In the genomic region with DNA sequence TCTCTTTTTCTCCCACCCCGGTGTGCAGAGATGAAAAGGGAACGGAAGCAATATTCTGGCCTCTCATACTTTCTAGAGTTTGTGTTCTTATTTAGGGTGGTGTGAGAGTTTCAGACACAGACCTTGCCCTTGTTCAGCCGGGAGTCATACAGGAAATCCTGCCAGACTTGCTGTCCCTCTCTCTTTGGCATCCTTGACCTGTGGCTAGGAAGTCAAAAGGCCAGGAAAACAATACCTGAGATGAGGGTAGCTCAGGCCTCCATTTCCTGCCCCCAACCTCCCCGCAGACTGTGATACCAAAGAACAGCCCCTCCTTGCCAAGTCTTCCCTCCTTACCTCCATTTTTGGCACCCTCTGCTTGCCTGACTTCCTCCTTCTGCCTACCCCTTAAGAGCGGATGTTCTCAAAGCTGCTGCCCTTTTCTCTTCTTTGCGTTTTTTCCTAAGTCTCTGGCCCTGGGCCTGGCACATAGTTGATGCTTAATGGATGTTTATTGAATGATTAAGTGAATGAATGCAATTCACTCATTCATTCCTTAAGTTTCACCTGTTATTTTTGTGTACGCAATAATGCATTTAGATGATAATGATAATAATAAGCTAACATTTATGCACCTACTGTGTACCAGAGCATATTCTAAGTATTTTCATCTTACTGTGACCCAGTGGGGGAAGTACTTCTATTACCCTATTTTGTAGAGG, we compare ENCODE assay signal across 18 cellular contexts. TPM values are rescaled to one million over a fixed set of nuclear protein-coding genes. Genes with fewer than 3 reads are reported as not detected.
DNase-seq lines count a peak whose midpoint lies in the region; ATAC-seq and TF ChIP-seq lines count a peak whose summit lies in the region.
"Had no signal": no experiment of that assay in that cellular context is flagged by ENCODE, and none has a peak within 500 bp of the region (broad histone marks: within the 10 kb centered on the region; RNA-seq: fewer than 3 reads in every experiment).

No MANE protein-coding gene starts in this region.

- H3K4me1 Mint-ChIP-seq in IgD-negative memory B cell (peaks cover 19 to 26% (median 23%) of the 10 kb centered on the region in 3 donors), neural crest cell (peaks cover 12% of the 10 kb centered on the region)
- peaks cover 66% of the 10 kb centered on the region for H3K4me1 Mint-ChIP-seq in activated naive CD8-positive, alpha-beta T cell treated with anti-CD3 and anti-CD28 coated beads, Interleukin-2, amount 10 ng/mL, durations not matched to agents 7 days and 5 days

- H3K27ac Mint-ChIP-seq in IgD-negative memory B cell (peak overlapping the region in 2 of 3 donors; percentile 21 to 42), neural crest cell (ENCODE audit: unreplicated experiment) (peak overlapping the region; percentile 37)
- peak overlapping the region; percentile 93 for H3K27ac Mint-ChIP-seq in activated naive CD8-positive, alpha-beta T cell treated with anti-CD3 and anti-CD28 coated beads, Interleukin-2, amount 10 ng/mL, durations not matched to agents 7 days and 5 days

- DNase-seq in activated gamma-delta T cell treated with Interleukin-2 at 50 U/mL for 16 hours = peak; percentile 45
- DNase-seq in activated gamma-delta T cell (lab: John Stamatoyannopoulos, UW) = no peak
- DNase-seq in activated naive CD8-positive, alpha-beta T cell treated with anti-CD3 and anti-CD28 coated beads, Interleukin-2, amount 10 ng/mL, durations not matched to agents 7 days and 5 days = peak; percentile 51
- DNase-seq in neural crest cell (ENCODE audit: low read depth, low spot score) = no peak
- no peak for DNase-seq in DMS53 treated with DMSO at 0.1 percent for 48 hours (lab: John Stamatoyannopoulos, UW; ENCODE audit: unreplicated experiment)
- DNase-seq: activated CD4-positive, alpha-beta T cell treated with anti-CD3 and anti-CD28 coated beads for 4 hours; DMS79 treated with DMSO at 0.1 percent for 48 hours; erythroblast; head of caudate nucleus; KBM-7; kidney; NCI-H146; NCI-H446 treated with DMSO at 0.1 percent for 48 hours; stimulated activated CD4-positive, alpha-beta T cell treated with anti-CD3 and anti-CD28 coated beads, Interleukin-15, amount 100 ng/mL, for 24 hours; tibial artery had no signal

- peak; percentile 12 for ATAC-seq in activated naive CD8-positive, alpha-beta T cell treated with anti-CD3 and anti-CD28 coated beads, Interleukin-2, amount 10 ng/mL, durations not matched to agents 7 days and 5 days (ENCODE audit: low read depth)
- ATAC-seq in HG03342 (IDR thresholded peaks at IDR 0.05; ENCODE audit: unreplicated experiment) = no peak
- no peak for ATAC-seq in GM18861 (IDR thresholded peaks at IDR 0.05; ENCODE audit: unreplicated experiment)

- H3K27me3 Mint-ChIP-seq in IgD-negative memory B cell (no peaks in the 10 kb centered on the region), neural crest cell (ENCODE audit: low read depth) (no peaks in the 10 kb centered on the region)
- H3K27me3 Mint-ChIP-seq in activated naive CD8-positive, alpha-beta T cell treated with anti-CD3 and anti-CD28 coated beads, Interleukin-2, amount 10 ng/mL, durations not matched to agents 7 days and 5 days = no peaks in the 10 kb centered on the region

- no peak for TF ChIP-seq CTCF in neural crest cell (conservative IDR thresholded peaks at IDR 0.05)

- POLR2A ChIA-PET in activated naive CD8-positive, alpha-beta T cell treated with anti-CD3 and anti-CD28 coated beads, Interleukin-2, amount 10 ng/mL, durations not matched to agents 7 days and 5 days (lab: Charles Lee) = interaction anchor here (0.6 to 3.3 kb wide), 10 partner anchors 9 to 66 kb away, joined by 3 to 30 read pairs (median 6); a partner anchor contains a TSS

- H3K4me3 Mint-ChIP-seq in IgD-negative memory B cell (peak overlapping the region in 2 of 4 donors; percentile 1 to 38), neural crest cell (no peak overlapping the region)
- peak overlapping the region; percentile 48 for H3K4me3 Mint-ChIP-seq in activated naive CD8-positive, alpha-beta T cell treated with anti-CD3 and anti-CD28 coated beads, Interleukin-2, amount 10 ng/mL, durations not matched to agents 7 days and 5 days

- H3K36me3 Mint-ChIP-seq in IgD-negative memory B cell = peaks cover 3% of the 10 kb centered on the region
- H3K36me3 Mint-ChIP-seq in activated naive CD8-positive, alpha-beta T cell treated with anti-CD3 and anti-CD28 coated beads, Interleukin-2, amount 10 ng/mL, durations not matched to agents 7 days and 5 days = peaks cover 27% of the 10 kb centered on the region
- no peaks in the 10 kb centered on the region for H3K36me3 Mint-ChIP-seq in neural crest cell (ENCODE audit: low read depth)

- H3K9me3 Mint-ChIP-seq in IgD-negative memory B cell (no peaks in the 10 kb centered on the region), neural crest cell (no peaks in the 10 kb centered on the region)
- no peaks in the 10 kb centered on the region for H3K9me3 Mint-ChIP-seq in activated naive CD8-positive, alpha-beta T cell treated with anti-CD3 and anti-CD28 coated beads, Interleukin-2, amount 10 ng/mL, durations not matched to agents 7 days and 5 days

RNA-seq across cellular contexts. Expression of a gene that starts 4.6 kb away (rescaled TPM):
- polyA plus RNA-seq in IgD-negative memory B cell = 66.3 TPM
- 100 to 1,000 TPM; 782 to 938 TPM for total RNA-seq in activated naive CD8-positive, alpha-beta T cell treated with anti-CD3 and anti-CD28 coated beads, Interleukin-2, amount 10 ng/mL, durations not matched to agents 7 days and 5 days
- not detected in 2 replicates for total RNA-seq in neural crest cell

RNA-seq across cellular contexts. Expression of a gene that starts 6.9 kb away (rescaled TPM):
- polyA plus RNA-seq in IgD-negative memory B cell = not detected
- total RNA-seq in activated naive CD8-positive, alpha-beta T cell treated with anti-CD3 and anti-CD28 coated beads, Interleukin-2, amount 10 ng/mL, durations not matched to agents 7 days and 5 days = 1 to 10 TPM; 6.3 to 6.7 TPM
- not detected in 2 replicates for total RNA-seq in neural crest cell

RNA-seq across cellular contexts. Expression of a gene that starts 55.0 kb away (rescaled TPM):
- polyA plus RNA-seq in IgD-negative memory B cell = not detected
- 10 to 100 TPM; 17.3 to 25.0 TPM for total RNA-seq in activated naive CD8-positive, alpha-beta T cell treated with anti-CD3 and anti-CD28 coated beads, Interleukin-2, amount 10 ng/mL, durations not matched to agents 7 days and 5 days
- 5.0 and 5.7 TPM in 2 replicates for total RNA-seq in neural crest cell
- total RNA-seq: kidney had no signal

Comparison
In these comparisons a context has a peak if more than half of its experiments do, and no peak if none do; other contexts are left out.
1. DNase-seq: peak in activated gamma-delta T cell treated with Interleukin-2 at 50 U/mL for 16 hours (single experiment) and activated naive CD8-positive, alpha-beta T cell treated with anti-CD3 and anti-CD28 coated beads, Interleukin-2, amount 10 ng/mL, durations not matched to agents 7 days and 5 days (single experiment); none in activated gamma-delta T cell (single experiment), neural crest cell (single experiment) and DMS53 treated with DMSO at 0.1 percent for 48 hours (single experiment).
2. H3K27ac Mint-ChIP-seq: peak in every context shown above with its lines; median percentile 93 in activated naive CD8-positive, alpha-beta T cell treated with anti-CD3 and anti-CD28 coated beads, Interleukin-2, amount 10 ng/mL, durations not matched to agents 7 days and 5 days; 37 in neural crest cell; 32 in IgD-negative memory B cell.
3. RNA of a gene that starts 4.6 kb away (total RNA-seq): 782 to 938 TPM in activated naive CD8-positive, alpha-beta T cell treated with anti-CD3 and anti-CD28 coated beads, Interleukin-2, amount 10 ng/mL, durations not matched to agents 7 days and 5 days; not detected in neural crest cell; every median in the first group is over 100 times any median in the second.